ENCODE assay signal across 2 cellular contexts in the genomic region with DNA sequence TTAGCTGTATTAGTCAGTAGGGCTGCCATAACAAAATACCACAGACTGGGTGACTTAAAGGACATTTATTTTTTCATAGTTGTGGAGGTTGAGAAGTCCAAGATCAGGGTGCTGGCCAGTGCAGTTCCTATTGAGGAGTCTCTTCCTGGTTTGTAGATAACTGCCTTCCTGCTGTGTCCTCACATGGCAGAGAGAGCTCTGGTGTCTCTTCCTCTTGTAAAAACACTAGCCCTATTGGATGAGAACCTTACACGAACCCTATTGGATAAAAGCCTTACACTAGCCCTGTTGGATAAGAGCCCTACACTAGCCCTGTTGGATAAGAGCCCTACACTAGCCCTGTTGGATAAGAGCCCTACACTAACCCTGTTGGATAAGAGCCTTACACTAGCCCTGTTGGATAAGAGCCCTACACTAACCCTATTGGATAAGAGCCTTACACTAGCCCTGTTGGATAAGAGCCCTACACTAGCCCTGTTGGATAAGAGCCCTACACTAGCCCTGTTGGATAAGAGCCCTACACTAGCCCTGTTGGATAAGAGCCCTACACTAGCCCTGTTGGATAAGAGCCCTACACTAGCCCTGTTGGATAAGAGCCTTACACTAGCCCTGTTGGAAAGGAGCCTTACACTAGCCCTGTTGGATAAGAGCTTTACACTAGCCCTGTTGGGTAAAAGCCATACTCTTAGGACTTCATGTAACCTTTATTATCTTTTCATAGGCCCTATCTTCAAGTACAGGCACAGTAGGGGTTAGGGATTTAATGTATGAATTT.
A peak's percentile ranks its signal among the peaks of the same experiment; 100 is the strongest.
TF ChIP-seq lines count a peak whose summit lies in the region.
"Not testable (repeated sequence)": the region's sequence is repeated elsewhere in the genome, so short reads cannot be mapped to it uniquely, and the experiment has no call there.

No MANE protein-coding gene starts in this region.

TF ChIP-seq in HEK293, 187 proteins besides CTCF, POLR2A, EP300 and RAD21:
- 0 out of 2 replicates have a peak, but pooled peaks have one; percentile 40 for TF ChIP-seq MYNN (tag by site-specific recombination; IDR thresholded peaks at IDR 0.05; ENCODE audit: borderline replicate concordance)
TF ChIP-seq in HEK293: peak in this region for 1; not testable (repeated sequence) for 186.

TF ChIP-seq in K562, 482 proteins besides CTCF, POLR2A, EP300 and RAD21:
- peak; percentile 22; the same call in 1 of the 2 replicates for TF ChIP-seq SPI1 (IDR thresholded peaks at IDR 0.05; ENCODE audit: borderline replicate concordance, low read depth, low read length)
- TF ChIP-seq, protein P1, sequence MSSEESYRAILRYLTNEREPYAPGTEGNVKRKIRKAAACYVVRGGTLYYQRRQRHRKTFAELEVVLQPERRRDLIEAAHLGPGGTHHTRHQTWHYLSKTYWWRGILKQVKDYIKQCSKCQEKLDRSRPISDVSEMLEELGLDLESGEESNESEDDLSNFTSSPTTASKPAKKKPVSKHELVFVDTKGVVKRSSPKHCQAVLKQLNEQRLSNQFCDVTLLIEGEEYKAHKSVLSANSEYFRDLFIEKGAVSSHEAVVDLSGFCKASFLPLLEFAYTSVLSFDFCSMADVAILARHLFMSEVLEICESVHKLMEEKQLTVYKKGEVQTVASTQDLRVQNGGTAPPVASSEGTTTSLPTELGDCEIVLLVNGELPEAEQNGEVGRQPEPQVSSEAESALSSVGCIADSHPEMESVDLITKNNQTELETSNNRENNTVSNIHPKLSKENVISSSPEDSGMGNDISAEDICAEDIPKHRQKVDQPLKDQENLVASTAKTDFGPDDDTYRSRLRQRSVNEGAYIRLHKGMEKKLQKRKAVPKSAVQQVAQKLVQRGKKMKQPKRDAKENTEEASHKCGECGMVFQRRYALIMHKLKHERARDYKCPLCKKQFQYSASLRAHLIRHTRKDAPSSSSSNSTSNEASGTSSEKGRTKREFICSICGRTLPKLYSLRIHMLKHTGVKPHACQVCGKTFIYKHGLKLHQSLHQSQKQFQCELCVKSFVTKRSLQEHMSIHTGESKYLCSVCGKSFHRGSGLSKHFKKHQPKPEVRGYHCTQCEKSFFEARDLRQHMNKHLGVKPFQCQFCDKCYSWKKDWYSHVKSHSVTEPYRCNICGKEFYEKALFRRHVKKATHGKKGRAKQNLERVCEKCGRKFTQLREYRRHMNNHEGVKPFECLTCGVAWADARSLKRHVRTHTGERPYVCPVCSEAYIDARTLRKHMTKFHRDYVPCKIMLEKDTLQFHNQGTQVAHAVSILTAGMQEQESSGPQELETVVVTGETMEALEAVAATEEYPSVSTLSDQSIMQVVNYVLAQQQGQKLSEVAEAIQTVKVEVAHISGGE (CRISPR knock-in tag; IDR thresholded peaks at IDR 0.05): peak in 1 of 3 experiments; percentile 59; a peak in 1 of 6 replicates
- TF ChIP-seq MYNN (IDR thresholded peaks at IDR 0.05): peak; percentile 100
- TF ChIP-seq MYNN (CRISPR knock-in tag; IDR thresholded peaks at IDR 0.05): peak; percentile 81
- not testable (repeated sequence) for TF ChIP-seq JUND (IDR thresholded peaks at IDR 0.05; ENCODE audit: borderline replicate concordance, low read depth, low read length)
- 0 out of 3 replicates have a peak, but pooled peaks have one; percentile 23 for TF ChIP-seq JUND (tag; IDR thresholded peaks at IDR 0.05; ENCODE audit: borderline replicate concordance, low read depth, low read length)
- peak; percentile 62; the same call in 1 of the 2 replicates for TF ChIP-seq ELF1 (tag; IDR thresholded peaks at IDR 0.05)
- TF ChIP-seq, protein P2, sequence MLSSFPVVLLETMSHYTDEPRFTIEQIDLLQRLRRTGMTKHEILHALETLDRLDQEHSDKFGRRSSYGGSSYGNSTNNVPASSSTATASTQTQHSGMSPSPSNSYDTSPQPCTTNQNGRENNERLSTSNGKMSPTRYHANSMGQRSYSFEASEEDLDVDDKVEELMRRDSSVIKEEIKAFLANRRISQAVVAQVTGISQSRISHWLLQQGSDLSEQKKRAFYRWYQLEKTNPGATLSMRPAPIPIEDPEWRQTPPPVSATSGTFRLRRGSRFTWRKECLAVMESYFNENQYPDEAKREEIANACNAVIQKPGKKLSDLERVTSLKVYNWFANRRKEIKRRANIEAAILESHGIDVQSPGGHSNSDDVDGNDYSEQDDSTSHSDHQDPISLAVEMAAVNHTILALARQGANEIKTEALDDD (IDR thresholded peaks at IDR 0.05): peak; percentile 95
